ENCODE assay signal across 3 cellular contexts in the genomic region with DNA sequence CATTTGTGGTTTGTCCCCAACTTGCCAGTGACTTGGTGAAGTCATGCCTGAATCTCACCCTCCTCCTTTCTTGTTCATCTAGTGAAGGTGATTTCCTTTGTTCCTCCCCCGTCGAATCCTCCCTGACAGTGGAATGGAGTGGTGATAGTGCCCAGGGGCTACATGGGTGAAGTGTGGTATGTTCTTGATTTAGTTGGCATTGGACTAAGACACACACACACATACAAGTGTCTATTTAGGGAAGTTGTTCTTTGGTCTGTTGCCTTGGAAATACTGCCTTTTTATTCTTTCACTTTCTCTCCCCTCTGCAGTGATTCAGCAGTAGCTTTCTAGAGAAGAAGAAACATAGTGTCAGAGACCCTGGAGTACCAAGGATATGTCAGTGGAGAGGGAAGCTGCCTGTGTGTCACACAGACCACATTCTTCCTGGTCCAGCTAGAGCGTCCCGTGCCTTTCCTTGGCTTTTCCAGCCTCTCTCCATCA.
TF ChIP-seq lines count a peak whose summit lies in the region.

No MANE protein-coding gene starts in this region.

TF ChIP-seq in liver, 16 proteins besides CTCF, POLR2A, EP300 and RAD21:
- TF ChIP-seq JUND (IDR thresholded peaks at IDR 0.05) (no peak), TAF1 (conservative IDR thresholded peaks at IDR 0.05) (no peak), NR2F2 (IDR thresholded peaks at IDR 0.05) (no peak), SP1 (IDR thresholded peaks at IDR 0.05) (no peak), EGR1 (IDR thresholded peaks at IDR 0.05; ENCODE audit: low read depth in 2 of 2) (no peak), HNF4G (IDR thresholded peaks at IDR 0.05) (no peak), YY1 (IDR thresholded peaks at IDR 0.05) (no peak)
- TF ChIP-seq, protein P1, sequence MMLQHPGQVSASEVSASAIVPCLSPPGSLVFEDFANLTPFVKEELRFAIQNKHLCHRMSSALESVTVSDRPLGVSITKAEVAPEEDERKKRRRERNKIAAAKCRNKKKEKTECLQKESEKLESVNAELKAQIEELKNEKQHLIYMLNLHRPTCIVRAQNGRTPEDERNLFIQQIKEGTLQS (IDR thresholded peaks at IDR 0.05): no peak
- TF ChIP-seq, protein P2, sequence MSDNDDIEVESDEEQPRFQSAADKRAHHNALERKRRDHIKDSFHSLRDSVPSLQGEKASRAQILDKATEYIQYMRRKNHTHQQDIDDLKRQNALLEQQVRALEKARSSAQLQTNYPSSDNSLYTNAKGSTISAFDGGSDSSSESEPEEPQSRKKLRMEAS (IDR thresholded peaks at IDR 0.05): no peak

TF ChIP-seq in HepG2, 621 proteins besides CTCF, POLR2A, EP300 and RAD21:
- no peak for TF ChIP-seq ZBTB7B (CRISPR knock-in tag; IDR thresholded peaks at IDR 0.05)
- no peak for TF ChIP-seq ZNF263 (CRISPR knock-in tag; IDR thresholded peaks at IDR 0.05)
- TF ChIP-seq CBX5 (CRISPR knock-in tag; IDR thresholded peaks at IDR 0.05; ENCODE audit: borderline replicate concordance): no peak
- TF ChIP-seq NCOA1 (CRISPR knock-in tag; IDR thresholded peaks at IDR 0.05): no peak
- TF ChIP-seq POLR2G (IDR thresholded peaks at IDR 0.05; ENCODE audit: low read depth, low read length): no peak
- TF ChIP-seq, protein P3, sequence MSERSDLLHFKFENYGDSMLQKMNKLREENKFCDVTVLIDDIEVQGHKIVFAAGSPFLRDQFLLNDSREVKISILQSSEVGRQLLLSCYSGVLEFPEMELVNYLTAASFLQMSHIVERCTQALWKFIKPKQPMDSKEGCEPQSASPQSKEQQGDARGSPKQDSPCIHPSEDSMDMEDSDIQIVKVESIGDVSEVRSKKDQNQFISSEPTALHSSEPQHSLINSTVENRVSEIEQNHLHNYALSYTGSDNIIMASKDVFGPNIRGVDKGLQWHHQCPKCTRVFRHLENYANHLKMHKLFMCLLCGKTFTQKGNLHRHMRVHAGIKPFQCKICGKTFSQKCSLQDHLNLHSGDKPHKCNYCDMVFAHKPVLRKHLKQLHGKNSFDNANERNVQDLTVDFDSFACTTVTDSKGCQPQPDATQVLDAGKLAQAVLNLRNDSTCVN (CRISPR knock-in tag; IDR thresholded peaks at IDR 0.05; ENCODE audit: borderline replicate concordance): no peak
- no peak for TF ChIP-seq FLYWCH1 (CRISPR knock-in tag; IDR thresholded peaks at IDR 0.05)
- no peak for TF ChIP-seq PHF20 (CRISPR knock-in tag; IDR thresholded peaks at IDR 0.05)
- TF ChIP-seq FOSL1 (CRISPR knock-in tag; IDR thresholded peaks at IDR 0.05; ENCODE audit: borderline replicate concordance): no peak
- no peak for TF ChIP-seq SNRNP70 (IDR thresholded peaks at IDR 0.05; ENCODE audit: low read depth, low read length)

TF ChIP-seq in IMR-90, 13 proteins besides CTCF, POLR2A, EP300 and RAD21:
- TF ChIP-seq NFE2L2 (IDR thresholded peaks at IDR 0.05; ENCODE audit: low read depth, low read length) (peak; percentile 44; the same call in 1 of the 2 replicates), RCOR1 (IDR thresholded peaks at IDR 0.05; ENCODE audit: insufficient replicate concordance, low read length) (no peak), RFX5 (IDR thresholded peaks at IDR 0.05; ENCODE audit: low read depth, low read length) (no peak)
TF ChIP-seq in IMR-90: peak in this region for 1.
